33 cellular contexts compared by ENCODE assay signal in the genomic region with DNA sequence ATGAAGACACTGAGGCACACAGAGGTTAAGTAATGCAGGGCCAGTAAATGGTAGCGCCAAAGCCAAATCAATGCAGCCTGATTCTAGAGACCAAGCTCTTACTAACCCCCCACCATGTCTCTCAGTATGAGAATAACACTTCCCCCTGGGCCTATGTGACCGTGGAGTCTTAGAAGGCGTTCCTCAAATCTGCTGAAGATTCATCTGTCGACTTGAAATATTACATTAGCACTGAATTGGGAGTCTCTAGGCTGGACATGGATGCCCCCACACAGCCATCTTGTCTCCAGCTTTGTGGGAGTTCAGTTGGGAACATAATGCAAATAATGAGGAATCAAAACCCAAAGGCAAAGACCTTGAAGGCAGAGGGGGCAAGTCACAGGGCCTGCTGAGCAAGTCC.
"Had no signal": no experiment of that assay in that cellular context is flagged by ENCODE, and none has a peak within 500 bp of the region (broad histone marks: within the 10 kb centered on the region; RNA-seq: fewer than 3 reads in every experiment).

No MANE protein-coding gene starts in this region.

- H3K36me3 ChIP-seq: adrenal gland, brain microvascular endothelial cell, breast epithelium, cardiac muscle cell had no signal

- H3K4me3 ChIP-seq: adrenal gland, body of pancreas, breast epithelium, cardiac muscle cell had no signal

- ATAC-seq: activated CD8-positive, alpha-beta memory T cell treated with anti-CD3 and anti-CD28 coated beads, Interleukin-2, amount 10 ng/mL, durations not matched to agents 7 days and 5 days; activated CD8-positive, alpha-beta T cell treated with anti-CD3 and anti-CD28 coated beads for 36 hours; activated naive CD4-positive, alpha-beta T cell treated with anti-CD3 and anti-CD28 coated beads, Interleukin-2, amount 50 U/mL, for 72 hours; activated T-cell treated with anti-CD3 and anti-CD28 coated beads, Interleukin-2, amount 50 U/mL, for 4 hours; activated T-cell treated with anti-CD3 and anti-CD28 coated beads, Interleukin-2, amount 50 U/mL, for 72 hours; activated T-helper 17 cell treated with anti-CD3 and anti-CD28 coated beads, Interleukin-2, amount 50 U/mL, for 72 hours; body of pancreas had no signal

- H3K27ac ChIP-seq: adrenal gland, body of pancreas, brain microvascular endothelial cell, breast epithelium, cardiac muscle cell had no signal

- H3K9me3 ChIP-seq: adrenal gland, body of pancreas, breast epithelium had no signal

- H3K4me1 ChIP-seq: adrenal gland, body of pancreas, breast epithelium had no signal

- DNase-seq: activated B cell treated with CpG ODN at 0.5 μM for 24 hours; activated CD4-positive, alpha-beta memory T cell treated with anti-CD3 and anti-CD28 coated beads for 36 hours; activated CD4-positive, alpha-beta T cell treated with anti-CD3 and anti-CD28 coated beads for 4 hours; activated CD4-positive, alpha-beta T cell treated with anti-CD3 and anti-CD28 coated beads, Interleukin-2, amount 10 ng/mL, durations not matched to agents 24 days and 14 days; activated CD4-positive, alpha-beta T cell treated with anti-CD3 and anti-CD28 coated beads, Interleukin-2, amount 50 U/mL, for 1 hour; activated CD4-positive, alpha-beta T cell treated with anti-CD3 and anti-CD28 coated beads, Interleukin-2, amount 50 U/mL, for 4 hours; activated CD4-positive, CD25-positive, alpha-beta regulatory T cell treated with anti-CD3 and anti-CD28 coated beads, Interleukin-2, amount 50 U/mL, for 72 hours; activated CD8-positive, alpha-beta memory T cell treated with anti-CD3 and anti-CD28 coated beads, Interleukin-2, amount 10 ng/mL, durations not matched to agents 7 days and 5 days; activated CD8-positive, alpha-beta T cell treated with anti-CD3 and anti-CD28 coated beads for 36 hours; activated effector memory CD4-positive, alpha-beta T cell treated with anti-CD3 and anti-CD28 coated beads, Interleukin-2, amount 50 U/mL, for 16 hours; activated gamma-delta T cell treated with Interleukin-2 at 50 U/mL for 16 hours; activated naive CD4-positive, alpha-beta T cell; activated naive CD4-positive, alpha-beta T cell treated with anti-CD3 and anti-CD28 coated beads for 36 hours; activated naive CD4-positive, alpha-beta T cell treated with anti-CD3 and anti-CD28 coated beads, Interleukin-2, amount 50 U/mL, for 16 hours; activated naive CD8-positive, alpha-beta T cell treated with anti-CD3 and anti-CD28 coated beads for 36 hours; activated T-cell treated with anti-CD3 and anti-CD28 coated beads for 4 hours; activated T-cell treated with anti-CD3 and anti-CD28 coated beads, Interleukin-2, amount 50 U/mL, for 1 hour; activated T-cell treated with anti-CD3 and anti-CD28 coated beads, Interleukin-2, amount 50 U/mL, for 4 hours; activated T-cell treated with anti-CD3 and anti-CD28 coated beads, Interleukin-2, amount 50 U/mL, for 72 hours; adrenal gland; amniotic stem cell; aorta; body of pancreas; brain microvascular endothelial cell; caudate nucleus; cerebellar nuclear complex; T-helper 1 cell; T-helper 2 cell; T-helper 9 cell had no signal

- H3K27me3 ChIP-seq: adrenal gland, body of pancreas, brain microvascular endothelial cell, breast epithelium, cardiac muscle cell had no signal
